3 cellular contexts compared by ENCODE assay signal in genomic region chr17:82106697-82107305, GRCh38.
TF ChIP-seq lines count a peak whose summit lies in the region.

No MANE protein-coding gene starts in this region.

TF ChIP-seq in A549, 52 proteins besides CTCF, POLR2A, EP300 and RAD21:
- TF ChIP-seq NFE2L2 (conservative IDR thresholded peaks at IDR 0.05; ENCODE audit: low read length) (no peak), FOSB (CRISPR knock-in tag; IDR thresholded peaks at IDR 0.05) (no peak), CHD2 (IDR thresholded peaks at IDR 0.05; ENCODE audit: low read length, partially characterized antibody) (no peak), NR3C1 (IDR thresholded peaks at IDR 0.05) (no peak), RFX5 (IDR thresholded peaks at IDR 0.05) (no peak), CBX8 (IDR thresholded peaks at IDR 0.05) (no peak)

TF ChIP-seq in HEK293, 187 proteins besides CTCF, POLR2A, EP300 and RAD21:
- no peak for TF ChIP-seq ZNF140 (tag by site-specific recombination; IDR thresholded peaks at IDR 0.05)
- no peak for TF ChIP-seq FEZF1 (tag by site-specific recombination; IDR thresholded peaks at IDR 0.05)
- no peak for TF ChIP-seq ZNF701 (tag by site-specific recombination; IDR thresholded peaks at IDR 0.05)
- no peak for TF ChIP-seq RBAK (tag by site-specific recombination; IDR thresholded peaks at IDR 0.05)
- TF ChIP-seq ZNF19 (tag by site-specific recombination; IDR thresholded peaks at IDR 0.05; ENCODE audit: low read depth), result no peak
- peak; percentile 93 for TF ChIP-seq ZIC2 (tag by site-specific recombination; IDR thresholded peaks at IDR 0.05)
- no peak for TF ChIP-seq AEBP2 (tag by site-specific recombination; IDR thresholded peaks at IDR 0.05; ENCODE audit: borderline replicate concordance)
- no peak for TF ChIP-seq ZNF645 (tag by site-specific recombination; IDR thresholded peaks at IDR 0.05)
- TF ChIP-seq GLIS1 (tag by site-specific recombination; IDR thresholded peaks at IDR 0.05), result peak; percentile 80
- no peak for TF ChIP-seq REST (tag by site-specific recombination; IDR thresholded peaks at IDR 0.05)
- 0 out of 2 replicates have a peak, but pooled peaks have one; percentile 0 for TF ChIP-seq PRDM1 (tag by site-specific recombination; IDR thresholded peaks at IDR 0.05)
- no peak for TF ChIP-seq YY2 (tag by site-specific recombination; IDR thresholded peaks at IDR 0.05)
- TF ChIP-seq ZSCAN30 (tag by site-specific recombination; IDR thresholded peaks at IDR 0.05), result no peak
- no peak for TF ChIP-seq ZNF639 (tag by site-specific recombination; IDR thresholded peaks at IDR 0.05)
- no peak for TF ChIP-seq ZNF266 (tag by site-specific recombination; IDR thresholded peaks at IDR 0.05; ENCODE audit: low read depth)

TF ChIP-seq in GM12878, 131 proteins besides CTCF, POLR2A, EP300 and RAD21:
- no peak for TF ChIP-seq RELA (IDR thresholded peaks at IDR 0.05; ENCODE audit: borderline replicate concordance, partially characterized antibody)
- TF ChIP-seq PBX3 (IDR thresholded peaks at IDR 0.05; ENCODE audit: insufficient replicate concordance, low read depth, low read length), result peak; percentile 22
- no peak for TF ChIP-seq MTA2 (IDR thresholded peaks at IDR 0.05; ENCODE audit: low read depth)
- TF ChIP-seq CBFB (IDR thresholded peaks at IDR 0.05; ENCODE audit: low read depth), result no peak
- TF ChIP-seq CHD2 (IDR thresholded peaks at IDR 0.05; ENCODE audit: borderline replicate concordance, low read depth, low read length), result no peak
- TF ChIP-seq ZNF622 (IDR thresholded peaks at IDR 0.05), result no peak
- no peak for TF ChIP-seq JUND (IDR thresholded peaks at IDR 0.05; ENCODE audit: low read depth, low read length)
- 0 out of 2 replicates have a peak, but pooled peaks have one; percentile 1 for TF ChIP-seq RUNX3 (IDR thresholded peaks at IDR 0.05; ENCODE audit: low read length)
- no peak for TF ChIP-seq SREBF1 (IDR thresholded peaks at IDR 0.05; ENCODE audit: low read length)
- no peak for TF ChIP-seq SIN3A (IDR thresholded peaks at IDR 0.05; ENCODE audit: low read depth, low read length)
- TF ChIP-seq MEF2B (IDR thresholded peaks at IDR 0.05; ENCODE audit: partially characterized antibody, poor library complexity, severe bottlenecking), result peak; percentile 39
- no peak for TF ChIP-seq SUPT20H (IDR thresholded peaks at IDR 0.05; ENCODE audit: borderline replicate concordance, control insufficient read depth, low read depth, low read length)
- TF ChIP-seq YBX1 (IDR thresholded peaks at IDR 0.05), result no peak
- TF ChIP-seq MEF2A (IDR thresholded peaks at IDR 0.05; ENCODE audit: insufficient read depth, low read depth, low read length), result no peak
- 0 out of 2 replicates have a peak, but pooled peaks have one; percentile 46 for TF ChIP-seq MTA3 (IDR thresholded peaks at IDR 0.05; ENCODE audit: borderline replicate concordance, low read length)
- no peak for TF ChIP-seq ASH2L (IDR thresholded peaks at IDR 0.05; ENCODE audit: borderline replicate concordance, low read depth)
- TF ChIP-seq ZBTB40 (IDR thresholded peaks at IDR 0.05; ENCODE audit: borderline replicate concordance), result 0 out of 2 replicates have a peak, but pooled peaks have one; percentile 26
- TF ChIP-seq NRF1 (conservative IDR thresholded peaks at IDR 0.05; ENCODE audit: low read depth, low read length), result no peak
- TF ChIP-seq ZBTB11 (CRISPR knock-in tag; IDR thresholded peaks at IDR 0.05), result no peak
- no peak for TF ChIP-seq PRDM15 (CRISPR knock-in tag; IDR thresholded peaks at IDR 0.05)
